ENCODE assay signal across 10 cellular contexts in genomic region chr15:93467327-93467726, GRCh38.
A peak's percentile ranks its signal among the peaks of the same experiment; 100 is the strongest.
DNase-seq lines count a peak whose midpoint lies in the region; ATAC-seq and TF ChIP-seq lines count a peak whose summit lies in the region.
"Had no signal": no experiment of that assay in that cellular context is flagged by ENCODE, and none has a peak within 500 bp of the region (broad histone marks: within the 10 kb centered on the region; RNA-seq: fewer than 3 reads in every experiment).

No MANE protein-coding gene starts in this region.

- TF ChIP-seq CTCF in RWPE2 (IDR thresholded peaks at IDR 0.05; ENCODE audit: poor library complexity, severe bottlenecking) = no peak
- no peak for TF ChIP-seq CTCF in thoracic aorta (IDR thresholded peaks at IDR 0.05)

- peaks cover 3% of the 10 kb centered on the region for H3K9me3 ChIP-seq in RWPE2 (ENCODE audit: severe bottlenecking)
- no peaks in the 10 kb centered on the region for H3K9me3 ChIP-seq in right cardiac atrium (ENCODE audit: control insufficient read depth, low read length)
- H3K9me3 ChIP-seq in thoracic aorta = no peaks in the 10 kb centered on the region

- H3K4me1 ChIP-seq in RWPE2 (ENCODE audit: insufficient read depth, poor library complexity, severe bottlenecking) = no peaks in the 10 kb centered on the region
- H3K4me1 ChIP-seq in right cardiac atrium (ENCODE audit: control insufficient read depth, insufficient read depth, low read length) = no peaks in the 10 kb centered on the region
- H3K4me1 ChIP-seq in thoracic aorta (ENCODE audit: control insufficient read depth in 1 of 2, low read depth in 2 of 2) = no peaks in the 10 kb centered on the region

- H3K36me3 ChIP-seq in RWPE2 (ENCODE audit: low read depth) (no peaks in the 10 kb centered on the region), thoracic aorta (no peaks in the 10 kb centered on the region)

- DNase-seq in NCI-H1417 (lab: John Stamatoyannopoulos, UW) = peak; percentile 28 to 80 (median 79)
- DNase-seq in NCI-H1417 treated with DMSO at 0.1 percent for 48 hours (lab: John Stamatoyannopoulos, UW) = no peak
- no peak for DNase-seq in RWPE2 (ENCODE audit: low spot score)
- peak; percentile 81 to 86 (median 83) for DNase-seq in right cardiac atrium
- peak; percentile 47 for DNase-seq in thoracic aorta (ENCODE audit: low spot score)
- DNase-seq in NCI-H2107 (lab: John Stamatoyannopoulos, UW) = no peak
- DNase-seq in iPS-NIHi7 (ENCODE audit: extremely low spot score) = no peak
- no peak for DNase-seq in T-helper 1 cell
- DNase-seq: NCI-H1930 had no signal

- H3K4me3 ChIP-seq in RWPE2 (ENCODE audit: severe bottlenecking) (no peak overlapping the region), right cardiac atrium (ENCODE audit: low read length) (no peak overlapping the region), thoracic aorta (no peak overlapping the region)

- 23% methylated on average over 3 of the region's 3 CpGs for WGBS in right cardiac atrium

- intact Hi-C loops in right cardiac atrium (cut with DNase I) = no loop called here

- ATAC-seq in RWPE2 (ENCODE audit: low read depth) (peak; percentile 68), right cardiac atrium (peak; percentile 92 to 93), thoracic aorta (ENCODE audit: insufficient number of reproducible peaks, low FRiP score, low read depth) (peak; percentile 92)

- H3K27me3 ChIP-seq in RWPE2 (ENCODE audit: insufficient read depth, poor library complexity, severe bottlenecking) = no peaks in the 10 kb centered on the region
- H3K27me3 ChIP-seq in right cardiac atrium (ENCODE audit: control insufficient read depth, insufficient read depth) = no peaks in the 10 kb centered on the region
- no peaks in the 10 kb centered on the region for H3K27me3 ChIP-seq in thoracic aorta (replicated peaks; ENCODE audit: insufficient read depth)

- H3K27ac ChIP-seq in RWPE2 (ENCODE audit: poor library complexity, severe bottlenecking) (no peak overlapping the region), right cardiac atrium (ENCODE audit: low read length) (no peak overlapping the region), thoracic aorta (no peak overlapping the region)
- H3K27ac ChIP-seq: 22Rv1 had no signal

Comparison
In these comparisons a context has a peak if more than half of its experiments do, and no peak if none do; other contexts are left out.
1. DNase-seq: peak in NCI-H1417 (3 of 3), right cardiac atrium (3 of 3) and thoracic aorta (single experiment); none in NCI-H1417 treated with DMSO at 0.1 percent for 48 hours (single experiment), RWPE2 (single experiment), NCI-H2107 (single experiment), iPS-NIHi7 (single experiment) and T-helper 1 cell (0 of 5).
2. Peak in every context shown above with its lines, with median percentiles within 50 percentile points of each other: ATAC-seq.